ENCODE assay signal across 8 cellular contexts in the genomic region with DNA sequence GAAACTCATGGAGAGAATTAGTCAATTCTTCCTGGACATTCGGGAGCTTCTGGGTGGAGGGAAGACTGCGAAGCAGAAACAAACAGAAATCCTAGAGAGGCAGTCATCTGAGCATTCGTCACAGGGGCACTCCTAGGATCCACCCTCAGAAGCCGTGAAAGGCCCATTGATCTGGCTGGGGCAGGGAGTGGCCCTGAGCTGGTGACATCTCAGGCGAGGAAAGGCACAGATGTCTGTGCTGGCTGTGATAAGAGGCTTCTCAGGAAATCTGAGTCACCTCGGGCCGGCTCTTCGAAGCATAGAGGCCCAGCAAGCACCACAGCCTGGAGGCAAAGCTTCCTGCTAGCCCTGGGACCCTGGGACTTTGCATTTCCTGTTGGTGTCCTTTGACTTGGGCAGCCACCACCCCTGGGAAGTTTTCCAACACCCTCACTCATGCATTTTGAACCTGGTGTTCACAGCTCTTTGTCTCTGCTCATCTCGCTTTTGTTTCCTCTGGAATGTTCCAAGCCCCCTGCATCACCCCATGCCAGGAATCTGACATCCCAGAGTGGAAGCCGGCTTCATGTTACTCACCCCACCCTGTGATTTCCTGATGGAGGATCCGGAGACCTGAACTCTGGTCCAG. TPM values are rescaled to one million over a fixed set of nuclear protein-coding genes. Genes with fewer than 3 reads are reported as not detected.
DNase-seq lines count a peak whose midpoint lies in the region; ATAC-seq and TF ChIP-seq lines count a peak whose summit lies in the region.

No MANE protein-coding gene starts in this region.

- intact Hi-C loops in PC-3 (cut with micrococcal nuclease) = no loop called here
- intact Hi-C loops in mucosa of descending colon (cut with DNase I, micrococcal nuclease) = no loop called here

- no peak overlapping the region for H3K4me3 Mint-ChIP-seq in T-cell

- H3K27ac Mint-ChIP-seq in T-cell = no peak overlapping the region

- POLR2A ChIA-PET in PC-3 (lab: Charles Lee; ENCODE audit: unreplicated experiment) = no interaction called here
- POLR2A ChIA-PET in T-cell (lab: Charles Lee) = no interaction called here

- H3K9me3 ChIP-seq in PC-3 (ENCODE audit: low read length) (no peaks in the 10 kb centered on the region), mucosa of descending colon (no peaks in the 10 kb centered on the region)

- CTCF ChIA-PET in PC-3 (lab: Charles Lee) (interaction anchor here (1.4 kb wide), 1 partner anchor 12 kb away, joined by 6 read pairs; no protein-coding TSS in a partner anchor), T-cell (lab: Charles Lee) (no interaction called here)

- no peaks in the 10 kb centered on the region for H3K79me2 ChIP-seq in PC-3 (ENCODE audit: low read length)

- no peaks in the 10 kb centered on the region for H3F3A ChIP-seq in PC-3 (ENCODE audit: low read length, unreplicated experiment)

- no peaks in the 10 kb centered on the region for H4K20me1 ChIP-seq in PC-3 (ENCODE audit: low read length)

- H3K4me2 ChIP-seq in PC-3 (ENCODE audit: low read length) = peak overlapping the region; percentile 40; the same call in 1 of the 2 replicates

- no peaks in the 10 kb centered on the region for H3K4me1 Mint-ChIP-seq in T-cell

- H3K9me2 ChIP-seq in PC-3 (replicated peaks; ENCODE audit: low read length) = no peaks in the 10 kb centered on the region

- no TSS peak for BruUV-seq in PC-3 (replicated peaks; lab: Mats Ljungman, UMichigan)

- H3K9me3 Mint-ChIP-seq in T-cell = no peaks in the 10 kb centered on the region

- peaks cover 13% of the 10 kb centered on the region for H3K4me1 ChIP-seq in PC-3 (ENCODE audit: insufficient read depth, low read length)
- peaks cover 6% of the 10 kb centered on the region for H3K4me1 ChIP-seq in mucosa of descending colon (ENCODE audit: low read depth)

- H3K36me3 ChIP-seq in PC-3 (ENCODE audit: low read depth, low read length) (no peaks in the 10 kb centered on the region), mucosa of descending colon (ENCODE audit: low read depth) (no peaks in the 10 kb centered on the region)

- TF ChIP-seq POLR2A in erythroblast (IDR thresholded peaks at IDR 0.05; ENCODE audit: low read length) = peak; percentile 71

- peak overlapping the region; percentile 58 for H3K9ac ChIP-seq in PC-3 (ENCODE audit: low read length)

- H3K4me3 ChIP-seq in PC-3 (ENCODE audit: low read length) (no peak overlapping the region), mucosa of descending colon (no peak overlapping the region)

- peak; percentile 95 for ATAC-seq in PC-3
- ATAC-seq in mucosa of descending colon = peak; percentile 98
- no peak for ATAC-seq in HG02610 (IDR thresholded peaks at IDR 0.05; ENCODE audit: unreplicated experiment)
- no peak for ATAC-seq in T-cell (replicated peaks in 1 of 4)

- H3K27me3 Mint-ChIP-seq in T-cell = no peaks in the 10 kb centered on the region

- TF ChIP-seq CTCF in PC-3 (conservative IDR thresholded peaks at IDR 0.05; ENCODE audit: low read depth, low read length) (no peak), mucosa of descending colon (IDR thresholded peaks at IDR 0.05) (no peak)

- peak; percentile 91 for DNase-seq in COLO829 (ENCODE audit: low spot score)
- DNase-seq in PC-3 = peak; percentile 74
- DNase-seq in erythroblast (lab: John Stamatoyannopoulos, UW) = peak; percentile 97
- DNase-seq in mucosa of descending colon = peak; percentile 68 to 79 (median 77)
- DNase-seq in DMS153 (lab: John Stamatoyannopoulos, UW) = no peak
- no peak for DNase-seq in NCI-H1105 treated with DMSO at 0.1 percent for 48 hours (lab: John Stamatoyannopoulos, UW)
- no peak for DNase-seq in T-cell

- peak overlapping the region; percentile 88 for H3K27ac ChIP-seq in PC-3 (ENCODE audit: low read length)

- H3K27me3 ChIP-seq in PC-3 (ENCODE audit: low read length) = no peaks in the 10 kb centered on the region

- H3K36me3 Mint-ChIP-seq in T-cell = peaks cover 31% of the 10 kb centered on the region

- peak overlapping the region; percentile 2; the same call in 1 of the 2 replicates for H2AFZ ChIP-seq in PC-3 (ENCODE audit: low read length)

RNA-seq across cellular contexts. Expression of a gene that starts 23.3 kb away (rescaled TPM):
- 5.0 and 8.9 TPM in 2 replicates for total RNA-seq in PC-3 (2014; rRNA removed)
- total RNA-seq in mucosa of descending colon = 10 to 100 TPM in 1 of 3 donors, 1 to 10 TPM in 2; 4.8 to 17.5 (median 5.7) TPM
- 1 to 10 TPM; 4.7 to 10.0 (median 9.0) TPM for total RNA-seq in T-cell

Comparison
In these comparisons a context has a peak if more than half of its experiments do, and no peak if none do; other contexts are left out.
1. DNase-seq: peak in COLO829 (single experiment), PC-3 (single experiment), erythroblast (2 of 2) and mucosa of descending colon (3 of 3); none in DMS153 (single experiment), NCI-H1105 treated with DMSO at 0.1 percent for 48 hours (single experiment) and T-cell (0 of 34).
2. ATAC-seq: peak in PC-3 (single experiment) and mucosa of descending colon (single experiment); none in HG02610 (single experiment) and T-cell (0 of 4).